1 cellular context compared by ENCODE assay signal in genomic region chr19:38374332-38375097, GRCh38.
TF ChIP-seq lines count a peak whose summit lies in the region.

TSS of gene PSMD8 (plus strand) at chr19:38374571. CDS start at chr19:38374602, 31 bp downstream.

TF ChIP-seq in K562, 482 proteins besides CTCF, POLR2A, EP300 and RAD21 (continued from another document and continues in another):
- peak in 1 of 3 experiments; percentile 90; a peak in 2 of 6 replicates for TF ChIP-seq ZBTB11 (CRISPR knock-in tag; IDR thresholded peaks at IDR 0.05)
- TF ChIP-seq TAF7 (tag; IDR thresholded peaks at IDR 0.05), result peak; percentile 99
- peak; percentile 74; the same call in 1 of the 2 replicates for TF ChIP-seq TARDBP (IDR thresholded peaks at IDR 0.05)
- TF ChIP-seq, protein P1, sequence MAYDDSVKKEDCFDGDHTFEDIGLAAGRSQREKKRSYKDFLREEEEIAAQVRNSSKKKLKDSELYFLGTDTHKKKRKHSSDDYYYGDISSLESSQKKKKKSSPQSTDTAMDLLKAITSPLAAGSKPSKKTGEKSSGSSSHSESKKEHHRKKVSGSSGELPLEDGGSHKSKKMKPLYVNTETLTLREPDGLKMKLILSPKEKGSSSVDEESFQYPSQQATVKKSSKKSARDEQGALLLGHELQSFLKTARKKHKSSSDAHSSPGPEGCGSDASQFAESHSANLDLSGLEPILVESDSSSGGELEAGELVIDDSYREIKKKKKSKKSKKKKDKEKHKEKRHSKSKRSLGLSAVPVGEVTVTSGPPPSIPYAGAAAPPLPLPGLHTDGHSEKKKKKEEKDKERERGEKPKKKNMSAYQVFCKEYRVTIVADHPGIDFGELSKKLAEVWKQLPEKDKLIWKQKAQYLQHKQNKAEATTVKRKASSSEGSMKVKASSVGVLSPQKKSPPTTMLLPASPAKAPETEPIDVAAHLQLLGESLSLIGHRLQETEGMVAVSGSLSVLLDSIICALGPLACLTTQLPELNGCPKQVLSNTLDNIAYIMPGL (CRISPR knock-in tag; IDR thresholded peaks at IDR 0.05), result peak; percentile 72; the same call in 1 of the 2 replicates
- peak; percentile 62 to 81; a peak in 3 of 4 replicates for TF ChIP-seq MAZ (CRISPR knock-in tag; conservative IDR thresholded peaks at IDR 0.05 in 1 of 2, IDR thresholded peaks at IDR 0.05 in 1 of 2)
- TF ChIP-seq KDM1A (IDR thresholded peaks at IDR 0.05), result no peak
- TF ChIP-seq BRD4 (IDR thresholded peaks at IDR 0.05), result peak; percentile 88; the same call in 1 of the 2 replicates
- TF ChIP-seq, protein P2, sequence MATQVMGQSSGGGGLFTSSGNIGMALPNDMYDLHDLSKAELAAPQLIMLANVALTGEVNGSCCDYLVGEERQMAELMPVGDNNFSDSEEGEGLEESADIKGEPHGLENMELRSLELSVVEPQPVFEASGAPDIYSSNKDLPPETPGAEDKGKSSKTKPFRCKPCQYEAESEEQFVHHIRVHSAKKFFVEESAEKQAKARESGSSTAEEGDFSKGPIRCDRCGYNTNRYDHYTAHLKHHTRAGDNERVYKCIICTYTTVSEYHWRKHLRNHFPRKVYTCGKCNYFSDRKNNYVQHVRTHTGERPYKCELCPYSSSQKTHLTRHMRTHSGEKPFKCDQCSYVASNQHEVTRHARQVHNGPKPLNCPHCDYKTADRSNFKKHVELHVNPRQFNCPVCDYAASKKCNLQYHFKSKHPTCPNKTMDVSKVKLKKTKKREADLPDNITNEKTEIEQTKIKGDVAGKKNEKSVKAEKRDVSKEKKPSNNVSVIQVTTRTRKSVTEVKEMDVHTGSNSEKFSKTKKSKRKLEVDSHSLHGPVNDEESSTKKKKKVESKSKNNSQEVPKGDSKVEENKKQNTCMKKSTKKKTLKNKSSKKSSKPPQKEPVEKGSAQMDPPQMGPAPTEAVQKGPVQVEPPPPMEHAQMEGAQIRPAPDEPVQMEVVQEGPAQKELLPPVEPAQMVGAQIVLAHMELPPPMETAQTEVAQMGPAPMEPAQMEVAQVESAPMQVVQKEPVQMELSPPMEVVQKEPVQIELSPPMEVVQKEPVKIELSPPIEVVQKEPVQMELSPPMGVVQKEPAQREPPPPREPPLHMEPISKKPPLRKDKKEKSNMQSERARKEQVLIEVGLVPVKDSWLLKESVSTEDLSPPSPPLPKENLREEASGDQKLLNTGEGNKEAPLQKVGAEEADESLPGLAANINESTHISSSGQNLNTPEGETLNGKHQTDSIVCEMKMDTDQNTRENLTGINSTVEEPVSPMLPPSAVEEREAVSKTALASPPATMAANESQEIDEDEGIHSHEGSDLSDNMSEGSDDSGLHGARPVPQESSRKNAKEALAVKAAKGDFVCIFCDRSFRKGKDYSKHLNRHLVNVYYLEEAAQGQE (CRISPR knock-in tag; IDR thresholded peaks at IDR 0.05; ENCODE audit: low read depth), result peak; percentile 63; the same call in 1 of the 2 replicates
- peak; percentile 96 for TF ChIP-seq POLR2H (tag; IDR thresholded peaks at IDR 0.05; ENCODE audit: low read depth)
- TF ChIP-seq RAD51 (IDR thresholded peaks at IDR 0.05; ENCODE audit: borderline replicate concordance, low read depth), result no peak
- peak; percentile 94 for TF ChIP-seq CCNT2 (IDR thresholded peaks at IDR 0.05; ENCODE audit: borderline replicate concordance, extremely low read depth, insufficient read length, low read depth, low read length)
- peak; percentile 89 for TF ChIP-seq GMEB1 (CRISPR knock-in tag; IDR thresholded peaks at IDR 0.05)
- TF ChIP-seq SRSF3 (IDR thresholded peaks at IDR 0.05; ENCODE audit: insufficient read depth, low read length), result 0 out of 2 replicates have a peak, but pooled peaks have one; percentile 49
- TF ChIP-seq SMARCC2 (IDR thresholded peaks at IDR 0.05; ENCODE audit: low read depth), result peak; percentile 69; the same call in 1 of the 2 replicates
- peak in 1 of 2 experiments; percentile 19; a peak in 1 of 4 replicates for TF ChIP-seq RCOR1 (IDR thresholded peaks at IDR 0.05; ENCODE audit: borderline replicate concordance in 1 of 2, low read depth in 2 of 2, low read length in 2 of 2)
- TF ChIP-seq ELF2 (CRISPR knock-in tag; IDR thresholded peaks at IDR 0.05), result peak; percentile 67
- peak; percentile 84 for TF ChIP-seq NR2C1 (IDR thresholded peaks at IDR 0.05)
- TF ChIP-seq NR2C1 (tag; IDR thresholded peaks at IDR 0.05), result peak; percentile 85
- peak; percentile 41; the same call in 1 of the 2 replicates for TF ChIP-seq ZNF263 (CRISPR knock-in tag; IDR thresholded peaks at IDR 0.05; ENCODE audit: borderline replicate concordance)
- no peak for TF ChIP-seq MEF2A (IDR thresholded peaks at IDR 0.05; ENCODE audit: control insufficient read depth, low read depth, low read length)
- TF ChIP-seq, protein P3, sequence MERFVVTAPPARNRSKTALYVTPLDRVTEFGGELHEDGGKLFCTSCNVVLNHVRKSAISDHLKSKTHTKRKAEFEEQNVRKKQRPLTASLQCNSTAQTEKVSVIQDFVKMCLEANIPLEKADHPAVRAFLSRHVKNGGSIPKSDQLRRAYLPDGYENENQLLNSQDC (CRISPR knock-in tag; IDR thresholded peaks at IDR 0.05), result peak; percentile 63; the same call in 1 of the 2 replicates
- TF ChIP-seq SUPT5H (IDR thresholded peaks at IDR 0.05), result peak; percentile 99
- peak; percentile 78; the same call in 1 of the 2 replicates for TF ChIP-seq SRSF1 (IDR thresholded peaks at IDR 0.05; ENCODE audit: low read depth, low read length)
- TF ChIP-seq POLR2G (IDR thresholded peaks at IDR 0.05; ENCODE audit: low read depth, low read length), result peak; percentile 100
- peak; percentile 87 for TF ChIP-seq MTA3 (IDR thresholded peaks at IDR 0.05; ENCODE audit: borderline replicate concordance)
- no peak for TF ChIP-seq SMARCB1 (IDR thresholded peaks at IDR 0.05; ENCODE audit: insufficient read length, low read depth)
- TF ChIP-seq TBP (optimal IDR thresholded peaks at IDR 0.05; ENCODE audit: low read depth, low read length), result peak; percentile 95
- peak; percentile 13; the same call in 1 of the 2 replicates for TF ChIP-seq SOX6 (IDR thresholded peaks at IDR 0.05)
- TF ChIP-seq RB1 (IDR thresholded peaks at IDR 0.05; ENCODE audit: low read depth), result peak; percentile 93
- no peak; a peak in 1 of 4 replicates for TF ChIP-seq ETV6 (IDR thresholded peaks at IDR 0.05; ENCODE audit: borderline replicate concordance in 1 of 2, low read depth in 2 of 2, low read length in 1 of 2)
- TF ChIP-seq ETV6 (CRISPR knock-in tag; IDR thresholded peaks at IDR 0.05; ENCODE audit: borderline replicate concordance), result peak; percentile 57; the same call in 1 of the 2 replicates
- TF ChIP-seq, protein P4, sequence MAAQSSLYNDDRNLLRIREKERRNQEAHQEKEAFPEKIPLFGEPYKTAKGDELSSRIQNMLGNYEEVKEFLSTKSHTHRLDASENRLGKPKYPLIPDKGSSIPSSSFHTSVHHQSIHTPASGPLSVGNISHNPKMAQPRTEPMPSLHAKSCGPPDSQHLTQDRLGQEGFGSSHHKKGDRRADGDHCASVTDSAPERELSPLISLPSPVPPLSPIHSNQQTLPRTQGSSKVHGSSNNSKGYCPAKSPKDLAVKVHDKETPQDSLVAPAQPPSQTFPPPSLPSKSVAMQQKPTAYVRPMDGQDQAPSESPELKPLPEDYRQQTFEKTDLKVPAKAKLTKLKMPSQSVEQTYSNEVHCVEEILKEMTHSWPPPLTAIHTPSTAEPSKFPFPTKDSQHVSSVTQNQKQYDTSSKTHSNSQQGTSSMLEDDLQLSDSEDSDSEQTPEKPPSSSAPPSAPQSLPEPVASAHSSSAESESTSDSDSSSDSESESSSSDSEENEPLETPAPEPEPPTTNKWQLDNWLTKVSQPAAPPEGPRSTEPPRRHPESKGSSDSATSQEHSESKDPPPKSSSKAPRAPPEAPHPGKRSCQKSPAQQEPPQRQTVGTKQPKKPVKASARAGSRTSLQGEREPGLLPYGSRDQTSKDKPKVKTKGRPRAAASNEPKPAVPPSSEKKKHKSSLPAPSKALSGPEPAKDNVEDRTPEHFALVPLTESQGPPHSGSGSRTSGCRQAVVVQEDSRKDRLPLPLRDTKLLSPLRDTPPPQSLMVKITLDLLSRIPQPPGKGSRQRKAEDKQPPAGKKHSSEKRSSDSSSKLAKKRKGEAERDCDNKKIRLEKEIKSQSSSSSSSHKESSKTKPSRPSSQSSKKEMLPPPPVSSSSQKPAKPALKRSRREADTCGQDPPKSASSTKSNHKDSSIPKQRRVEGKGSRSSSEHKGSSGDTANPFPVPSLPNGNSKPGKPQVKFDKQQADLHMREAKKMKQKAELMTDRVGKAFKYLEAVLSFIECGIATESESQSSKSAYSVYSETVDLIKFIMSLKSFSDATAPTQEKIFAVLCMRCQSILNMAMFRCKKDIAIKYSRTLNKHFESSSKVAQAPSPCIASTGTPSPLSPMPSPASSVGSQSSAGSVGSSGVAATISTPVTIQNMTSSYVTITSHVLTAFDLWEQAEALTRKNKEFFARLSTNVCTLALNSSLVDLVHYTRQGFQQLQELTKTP (IDR thresholded peaks at IDR 0.05; ENCODE audit: low read depth in 1 of 2, partially characterized antibody in 2 of 2), result peak in 1 of 2 experiments; percentile 37
- peak; percentile 88 for TF ChIP-seq ARID4B (CRISPR knock-in tag; IDR thresholded peaks at IDR 0.05)
